ENCODE assay signal across 8 cellular contexts in the genomic region with DNA sequence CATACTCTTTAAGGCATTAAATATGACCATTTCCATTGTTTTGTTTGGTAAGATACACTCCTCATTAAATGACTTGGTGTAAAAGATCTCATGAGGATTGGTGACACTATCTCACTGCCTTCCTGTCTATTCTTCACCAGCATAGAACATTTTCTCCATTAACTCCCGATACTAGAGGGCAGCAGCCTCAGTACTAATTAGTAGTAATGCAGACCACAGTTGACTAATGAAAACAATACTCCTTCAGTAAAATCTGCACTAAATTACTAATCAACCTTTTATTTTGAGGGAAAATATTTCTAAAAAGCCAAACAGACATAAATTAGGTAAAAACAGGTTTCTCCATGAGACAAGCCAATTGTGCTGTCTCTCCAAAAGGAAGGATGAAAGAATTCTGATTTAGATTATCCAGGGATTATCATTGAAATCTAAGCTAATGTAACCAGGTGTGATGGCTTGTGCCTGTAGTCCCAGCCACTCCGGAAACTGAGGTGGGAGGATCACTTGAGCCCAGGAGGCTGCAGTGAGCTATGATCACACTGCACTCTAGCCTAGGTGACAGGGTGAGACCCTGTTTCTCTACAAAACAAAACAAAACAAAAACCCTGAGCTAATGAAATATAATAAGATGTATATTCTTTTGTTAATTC. TPM values are rescaled to one million over a fixed set of nuclear protein-coding genes. Genes with fewer than 3 reads are reported as not detected.
DNase-seq lines count a peak whose midpoint lies in the region; ATAC-seq lines count a peak whose summit lies in the region.

No MANE protein-coding gene starts in this region.

- no peak overlapping the region for H3K4ac ChIP-seq in mesendoderm (ENCODE audit: low read depth, low read length)

- H4K5ac ChIP-seq in mesendoderm (ENCODE audit: low read length) = no peak overlapping the region

- no peak overlapping the region for H3K18ac ChIP-seq in mesendoderm (ENCODE audit: low read length)

- H3K4me3 ChIP-seq in mesendoderm (ENCODE audit: low read length) = no peak overlapping the region

- DNase-seq in AML-193 (lab: John Stamatoyannopoulos, UW) (peak; percentile 66 to 70), NCI-H510A (lab: John Stamatoyannopoulos, UW) (peak; percentile 25), mesendoderm (peak; percentile 82)
- DNase-seq in activated CD4-positive, alpha-beta T cell treated with anti-CD3 and anti-CD28 coated beads, Interleukin-2, amount 50 U/mL, for 1 hour = peak; percentile 65
- peak; percentile 71 for DNase-seq in effector CD4-positive, alpha-beta T cell

- H3K4me1 ChIP-seq in mesendoderm (ENCODE audit: control insufficient read depth, low read depth, low read length) = no peaks in the 10 kb centered on the region

- no peaks in the 10 kb centered on the region for H3K36me3 ChIP-seq in mesendoderm (ENCODE audit: control insufficient read depth, insufficient read depth, low read length)

- H3K36me3 Mint-ChIP-seq in stimulated activated memory B cell treated with anti-CD40 and anti-IgM and Interleukin-4, amounts not matched to agents 10 μg/mL and 1 μg/mL and 100 μg/mL, for 72 hours = no peaks in the 10 kb centered on the region

- no peak overlapping the region for H2BK15ac ChIP-seq in mesendoderm (replicated peaks; ENCODE audit: low read depth)

- no peaks in the 10 kb centered on the region for H3K27me3 ChIP-seq in mesendoderm (ENCODE audit: insufficient read depth, low read length, poor library complexity)

- no peaks in the 10 kb centered on the region for H3K9me3 Mint-ChIP-seq in stimulated activated memory B cell treated with anti-CD40 and anti-IgM and Interleukin-4, amounts not matched to agents 10 μg/mL and 1 μg/mL and 100 μg/mL, for 72 hours

- H3K79me1 ChIP-seq in mesendoderm (ENCODE audit: low read length) = no peaks in the 10 kb centered on the region

- H3K9ac ChIP-seq in mesendoderm (ENCODE audit: low read length) = no peak overlapping the region

- H3K27ac ChIP-seq in mesendoderm (ENCODE audit: low read depth, low read length) = no peak overlapping the region

- no peak overlapping the region for H3K4me2 ChIP-seq in mesendoderm (ENCODE audit: low read length)

- H3K27ac Mint-ChIP-seq in stimulated activated memory B cell treated with anti-CD40 and anti-IgM and Interleukin-4, amounts not matched to agents 10 μg/mL and 1 μg/mL and 100 μg/mL, for 72 hours = no peak overlapping the region

- H2BK5ac ChIP-seq in mesendoderm (ENCODE audit: low read length) = no peak overlapping the region

- H2BK120ac ChIP-seq in mesendoderm (ENCODE audit: low read depth, low read length) = no peak overlapping the region

- H3K56ac ChIP-seq in mesendoderm (ENCODE audit: low read length) = no peak overlapping the region

- no peak overlapping the region for H3K4me3 Mint-ChIP-seq in stimulated activated memory B cell treated with anti-CD40 and anti-IgM and Interleukin-4, amounts not matched to agents 10 μg/mL and 1 μg/mL and 100 μg/mL, for 72 hours

- ATAC-seq in GM21529 (IDR thresholded peaks at IDR 0.05; ENCODE audit: unreplicated experiment) (peak; percentile 56), HG03521 (IDR thresholded peaks at IDR 0.05; ENCODE audit: unreplicated experiment) (no peak)
- peak; percentile 74 for ATAC-seq in stimulated activated memory B cell treated with anti-CD40 and anti-IgM and Interleukin-4, amounts not matched to agents 10 μg/mL and 1 μg/mL and 100 μg/mL, for 72 hours

- peaks cover 6% of the 10 kb centered on the region for H3K4me1 Mint-ChIP-seq in stimulated activated memory B cell treated with anti-CD40 and anti-IgM and Interleukin-4, amounts not matched to agents 10 μg/mL and 1 μg/mL and 100 μg/mL, for 72 hours

- H3K23ac ChIP-seq in mesendoderm (ENCODE audit: low read length) = no peak overlapping the region

- no peaks in the 10 kb centered on the region for H3K79me2 ChIP-seq in mesendoderm (ENCODE audit: control insufficient read depth, insufficient read depth, low read length)

- H2AK5ac ChIP-seq in mesendoderm (ENCODE audit: low read length) = no peak overlapping the region

- no peak overlapping the region for H4K8ac ChIP-seq in mesendoderm (ENCODE audit: low read depth, low read length)

- no CpG with 5 or more reads among the region's 2 CpGs for WGBS in mesendoderm (ENCODE audit: extremely low coverage, insufficient coverage, low lambda C conversion rate)

- no peaks in the 10 kb centered on the region for H3K27me3 Mint-ChIP-seq in stimulated activated memory B cell treated with anti-CD40 and anti-IgM and Interleukin-4, amounts not matched to agents 10 μg/mL and 1 μg/mL and 100 μg/mL, for 72 hours

RNA-seq across cellular contexts. Expression of gene PGM2L1, which starts 9.4 kb away (rescaled TPM):
- 12.0 TPM for polyA plus RNA-seq in mesendoderm (2013, experiment 1 of 2)
- 12.1 TPM for polyA plus RNA-seq in mesendoderm (2013, experiment 2 of 2)

Comparison
In these comparisons a context has a peak if more than half of its experiments do, and no peak if none do; other contexts are left out.
1. DNase-seq: peak in every context shown above with its lines; median percentile 82 in mesendoderm; 71 in effector CD4-positive, alpha-beta T cell; 68 in AML-193; 65 in activated CD4-positive, alpha-beta T cell treated with anti-CD3 and anti-CD28 coated beads, Interleukin-2, amount 50 U/mL, for 1 hour; 25 in NCI-H510A.